ENCODE assay signal across 9 cellular contexts in genomic region chr6:3053231-3053508, GRCh38. TPM values are rescaled to one million over a fixed set of nuclear protein-coding genes. Genes with fewer than 3 reads are reported as not detected.
DNase-seq lines count a peak whose midpoint lies in the region; ATAC-seq, FAIRE-seq and TF ChIP-seq lines count a peak whose summit lies in the region.
"Had no signal": no experiment of that assay in that cellular context is flagged by ENCODE, and none has a peak within 500 bp of the region (broad histone marks: within the 10 kb centered on the region; RNA-seq: fewer than 3 reads in every experiment).

No MANE protein-coding gene starts in this region.

- H3K9me3 ChIP-seq in right cardiac atrium (ENCODE audit: control insufficient read depth, low read length), result no peaks in the 10 kb centered on the region
- no peaks in the 10 kb centered on the region for H3K9me3 ChIP-seq in mononuclear cell (ENCODE audit: low read depth, low read length)
- no peaks in the 10 kb centered on the region for H3K9me3 ChIP-seq in uterus

- no peak for FAIRE-seq in bronchial epithelial cell (lab: Jason Lieb, UNC)
- FAIRE-seq: colon had no signal

- H3K27me3 ChIP-seq in right cardiac atrium (ENCODE audit: control insufficient read depth, insufficient read depth) (no peaks in the 10 kb centered on the region), bronchial epithelial cell (ENCODE audit: control insufficient read depth, insufficient read depth, low read length) (no peaks in the 10 kb centered on the region), mononuclear cell (ENCODE audit: insufficient read depth, low read length) (no peaks in the 10 kb centered on the region), uterus (no peaks in the 10 kb centered on the region)

- peaks cover 2% of the 10 kb centered on the region for H3K4me1 ChIP-seq in right cardiac atrium (ENCODE audit: control insufficient read depth, insufficient read depth, low read length)
- peaks cover 24% of the 10 kb centered on the region for H3K4me1 ChIP-seq in mononuclear cell (ENCODE audit: insufficient read depth, low read length)
- no peaks in the 10 kb centered on the region for H3K4me1 ChIP-seq in uterus

- H3K36me3 ChIP-seq in bronchial epithelial cell (ENCODE audit: control insufficient read depth, insufficient read depth, low read length), result no peaks in the 10 kb centered on the region
- no peaks in the 10 kb centered on the region for H3K36me3 ChIP-seq in uterus

- no peak for ATAC-seq in right cardiac atrium
- ATAC-seq in left cardiac atrium, result no peak
- ATAC-seq in GM18498 (IDR thresholded peaks at IDR 0.05; ENCODE audit: unreplicated experiment), result no peak
- ATAC-seq in HG02678 (IDR thresholded peaks at IDR 0.05; ENCODE audit: unreplicated experiment), result no peak

- TF ChIP-seq CTCF in bronchial epithelial cell (IDR thresholded peaks at IDR 0.05; ENCODE audit: insufficient read depth, low read length, severe bottlenecking) (no peak), uterus (IDR thresholded peaks at IDR 0.05) (no peak)

- peak overlapping the region; percentile 49 for H3K4me3 ChIP-seq in right cardiac atrium (ENCODE audit: low read length)
- peak overlapping the region; percentile 42 for H3K4me3 ChIP-seq in bronchial epithelial cell (ENCODE audit: low read depth, low read length)
- H3K4me3 ChIP-seq in mononuclear cell (ENCODE audit: low read length), result peak overlapping the region; percentile 60
- H3K4me3 ChIP-seq in uterus, result peak overlapping the region; percentile 31 to 41

- DNase-seq in right cardiac atrium (no peak), left cardiac atrium (no peak), bronchial epithelial cell (ENCODE audit: low read depth) (no peak), uterus (no peak), AG20443 (ENCODE audit: low spot score) (no peak)

- no peak overlapping the region for H3K27ac ChIP-seq in right cardiac atrium (ENCODE audit: low read length)
- peak overlapping the region; percentile 19 to 20 for H3K27ac ChIP-seq in uterus

- no peak for TF ChIP-seq POLR2A in uterus (IDR thresholded peaks at IDR 0.05)

- intact Hi-C loops in right cardiac atrium (cut with DNase I) (loop anchor here in 2 of 4 donors (5.0 to 10.0 kb wide), 3 partner anchors 36 to 208 kb away; partner anchors contain the start of gene SERPINB1 (in 1 of the 2)), left cardiac atrium (cut with DNase I) (no loop called here), uterus (cut with DNase I; ENCODE audit: low total_unique reads) (no loop called here)

- WGBS in right cardiac atrium, result 73% methylated on average over 11 of the region's 11 CpGs

RNA-seq across cellular contexts. Expression of gene RIPK1, which starts 15.1 kb away (rescaled TPM):
- total RNA-seq in right cardiac atrium (10 to 100 TPM in 1 of 4 donors, 1 to 10 TPM in 3; 8.0 to 11.5 (median 8.6) TPM), left cardiac atrium (10 to 100 TPM; 10.6 to 13.1 TPM), bronchial epithelial cell (12.6 and 17.4 TPM in 2 replicates), mononuclear cell (19.0 TPM), uterus (10 to 100 TPM; 11.5 to 35.0 (median 30.1) TPM)
- polyA plus RNA-seq in right cardiac atrium, result 6.8 TPM

RNA-seq across cellular contexts. Expression of gene NQO2, which starts 53.5 kb away (rescaled TPM):
- 10 to 100 TPM; 38.1 to 60.6 (median 46.8) TPM for total RNA-seq in right cardiac atrium
- 71.0 TPM for polyA plus RNA-seq in right cardiac atrium
- total RNA-seq in left cardiac atrium, result 10 to 100 TPM; 46.2 to 53.8 TPM
- 20.5 and 39.4 TPM in 2 replicates for total RNA-seq in bronchial epithelial cell
- 14.5 TPM for total RNA-seq in mononuclear cell
- 10 to 100 TPM in 3 of 4 donors, 1 to 10 TPM in 1; 7.8 to 50.3 (median 21.6) TPM for total RNA-seq in uterus
